In the genomic region with DNA sequence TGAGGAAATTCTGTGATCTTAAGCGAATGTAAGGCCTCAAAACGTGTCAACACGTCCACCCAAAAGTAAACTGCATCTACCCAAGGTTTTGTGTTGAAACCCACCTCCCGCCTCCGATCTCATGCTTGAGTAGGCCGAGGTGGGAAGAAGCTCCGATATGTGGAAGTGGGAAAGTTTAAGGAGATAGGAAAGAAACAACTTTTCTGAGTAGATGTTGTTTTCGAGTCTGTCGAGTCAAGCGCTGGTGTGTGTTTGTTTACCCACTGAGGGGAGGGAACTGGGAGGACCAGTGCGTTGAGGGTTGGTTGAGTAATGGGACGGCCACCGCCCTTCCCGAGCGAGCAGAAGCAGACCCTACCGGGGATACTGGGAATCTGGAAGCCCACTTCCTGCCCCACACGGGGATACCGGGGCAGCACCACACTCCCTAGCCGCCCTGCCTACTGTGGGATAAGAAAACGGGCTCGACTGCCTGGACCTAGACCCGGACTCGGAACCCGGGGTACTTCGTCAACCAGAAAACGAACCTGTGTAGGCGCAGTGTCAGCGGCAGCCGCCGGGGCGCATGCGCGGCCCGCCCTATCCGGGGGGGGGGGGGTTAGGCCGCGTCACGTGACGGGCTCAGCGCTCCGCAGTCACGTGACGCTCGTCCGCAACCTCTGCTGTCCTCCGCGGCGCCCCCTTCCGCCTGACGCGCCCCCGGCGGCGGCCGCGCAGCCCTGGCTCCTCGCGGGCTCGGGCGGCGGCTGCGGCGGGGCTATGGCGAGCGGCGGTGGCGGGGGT, we compare ENCODE assay signal across 8 cellular contexts. TPM values are rescaled to one million over a fixed set of nuclear protein-coding genes. Genes with fewer than 3 reads are reported as not detected.
A peak's percentile ranks its signal among the peaks of the same experiment; 100 is the strongest.
DNase-seq lines count a peak whose midpoint lies in the region; TF ChIP-seq lines count a peak whose summit lies in the region.

A gene with protein sequence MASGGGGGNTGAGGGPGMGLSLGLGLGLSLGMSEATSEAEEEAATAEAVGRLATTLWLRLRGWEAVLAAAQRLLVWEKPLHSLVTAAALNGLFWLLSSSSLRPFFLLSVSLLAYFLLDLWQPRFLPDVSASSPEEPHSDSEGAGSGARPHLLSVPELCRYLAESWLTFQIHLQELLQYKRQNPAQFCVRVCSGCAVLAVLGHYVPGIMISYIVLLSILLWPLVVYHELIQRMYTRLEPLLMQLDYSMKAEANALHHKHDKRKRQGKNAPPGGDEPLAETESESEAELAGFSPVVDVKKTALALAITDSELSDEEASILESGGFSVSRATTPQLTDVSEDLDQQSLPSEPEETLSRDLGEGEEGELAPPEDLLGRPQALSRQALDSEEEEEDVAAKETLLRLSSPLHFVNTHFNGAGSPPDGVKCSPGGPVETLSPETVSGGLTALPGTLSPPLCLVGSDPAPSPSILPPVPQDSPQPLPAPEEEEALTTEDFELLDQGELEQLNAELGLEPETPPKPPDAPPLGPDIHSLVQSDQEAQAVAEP (plus strand): TSS at position 682 of the 783 bp plus-strand sequence. CDS start 78 bp downstream, at position 760.

- TF ChIP-seq CTCF in HFF-Myc (IDR thresholded peaks at IDR 0.05; ENCODE audit: low read depth, low read length, missing control alignments), result peak; percentile 7
- TF ChIP-seq CTCF in cardiac muscle cell (IDR thresholded peaks at IDR 0.05; ENCODE audit: low read depth, low read length), result peak; percentile 23
- peak; percentile 53 for TF ChIP-seq CTCF in type B pancreatic cell (conservative IDR thresholded peaks at IDR 0.05)

- peaks cover 17% of the 10 kb centered on the region for H3K79me1 ChIP-seq in trophoblast cell (ENCODE audit: low read length)

- peak within 1 kb of the TSS; percentile 50 for H2AK5ac ChIP-seq in trophoblast cell (ENCODE audit: low read length)

- peaks cover 29% of the 10 kb centered on the region for H3K36me3 ChIP-seq in cardiac muscle cell
- H3K36me3 ChIP-seq in trophoblast cell (ENCODE audit: control insufficient read depth in 1 of 2, insufficient read depth in 2 of 2, low read length in 2 of 2), result peaks cover 42 to 45% of the 10 kb centered on the region in 2 experiments

- H2BK5ac ChIP-seq in trophoblast cell (ENCODE audit: low read depth, low read length, poor library complexity), result peak within 1 kb of the TSS; percentile 93

- H3K9ac ChIP-seq in trophoblast cell (ENCODE audit: low read length), result peak within 1 kb of the TSS; percentile 89

- H3K9me3 ChIP-seq in cardiac muscle cell (ENCODE audit: low read depth) (no peaks in the 10 kb centered on the region), trophoblast cell (ENCODE audit: insufficient read depth, low read depth, low read length) (no peaks in the 10 kb centered on the region)

- peak within 1 kb of the TSS; percentile 96 for H3K14ac ChIP-seq in trophoblast cell (ENCODE audit: low read length)

- WGBS in trophoblast cell (ENCODE audit: extremely low coverage, insufficient coverage, insufficient read length), result no CpG with 5 or more reads among the region's 67 CpGs

- peak within 1 kb of the TSS; percentile 78 for H3K4me3 ChIP-seq in HFF-Myc (replicated peaks; ENCODE audit: low read depth, low read length)
- H3K4me3 ChIP-seq in cardiac muscle cell, result peak within 1 kb of the TSS; percentile 49
- peak within 1 kb of the TSS; percentile 99 for H3K4me3 ChIP-seq in trophoblast cell (ENCODE audit: low read depth, low read length)

- H4K8ac ChIP-seq in trophoblast cell (ENCODE audit: low read depth, low read length), result peak within 1 kb of the TSS; percentile 98

- H3K36me3 Mint-ChIP-seq in type B pancreatic cell, result peaks cover 11% of the 10 kb centered on the region

- H4K91ac ChIP-seq in trophoblast cell (ENCODE audit: low read depth, low read length), result peak within 1 kb of the TSS; percentile 91

- H3K27me3 Mint-ChIP-seq in type B pancreatic cell, result no peaks in the 10 kb centered on the region

- DNase-seq in GM04504 (ENCODE audit: low read depth) (peak; percentile 77), HFF-Myc (ENCODE audit: extremely low read depth, low read depth) (no peak), NCI-H1105 (lab: John Stamatoyannopoulos, UW) (peak; percentile 73), SW 1271 (lab: John Stamatoyannopoulos, UW) (peak; percentile 55 to 84), cardiac muscle cell (ENCODE audit: low read depth in 1 of 2, low spot score in 1 of 2) (peak; percentile 94), trophoblast cell (peak; percentile 85 to 88), type B pancreatic cell (ENCODE audit: extremely low spot score, unreplicated experiment) (peak; percentile 87)
- DNase-seq in activated naive CD8-positive, alpha-beta T cell treated with anti-CD3 and anti-CD28 coated beads, Interleukin-2, amount 50 U/mL, for 16 hours (ENCODE audit: low read depth, low spot score), result peak; percentile 40

- H3K9me3 Mint-ChIP-seq in type B pancreatic cell, result no peaks in the 10 kb centered on the region

- peaks cover 13% of the 10 kb centered on the region for H3K4me1 Mint-ChIP-seq in type B pancreatic cell (ENCODE audit: unreplicated experiment)

- H4K12ac ChIP-seq in trophoblast cell (ENCODE audit: low read depth, low read length), result peak within 1 kb of the TSS; percentile 84

- peak within 1 kb of the TSS; percentile 76 for H3K4ac ChIP-seq in trophoblast cell (ENCODE audit: low read depth, low read length)

- no peak within 1 kb of the TSS for H2BK12ac ChIP-seq in trophoblast cell (ENCODE audit: low read length)

- peak within 1 kb of the TSS; percentile 99 for H3K27ac Mint-ChIP-seq in type B pancreatic cell

- peak within 1 kb of the TSS; percentile 96 for H3K4me3 Mint-ChIP-seq in type B pancreatic cell

- peak within 1 kb of the TSS; percentile 92 for H3K18ac ChIP-seq in trophoblast cell (ENCODE audit: low read length)

- H2AFZ ChIP-seq in trophoblast cell (ENCODE audit: insufficient read depth, low read length, poor library complexity), result peak within 1 kb of the TSS; percentile 89

- H3K4me1 ChIP-seq in cardiac muscle cell (ENCODE audit: low read depth) (peaks cover 4% of the 10 kb centered on the region), trophoblast cell (ENCODE audit: control insufficient read depth in 1 of 2, insufficient read depth in 2 of 2, low read length in 2 of 2) (peaks cover 3 to 9% of the 10 kb centered on the region in 2 experiments)

- peak within 1 kb of the TSS; percentile 99 for H3K4me2 ChIP-seq in trophoblast cell (ENCODE audit: low read length)

- peaks cover 7% of the 10 kb centered on the region for H3K79me2 ChIP-seq in trophoblast cell (ENCODE audit: control insufficient read depth, insufficient read depth, low read length, poor library complexity)

- peak within 1 kb of the TSS; percentile 80 for H2BK120ac ChIP-seq in trophoblast cell (ENCODE audit: insufficient read depth, low read length, poor library complexity)

- no peaks in the 10 kb centered on the region for H3K27me3 ChIP-seq in cardiac muscle cell
- no peaks in the 10 kb centered on the region for H3K27me3 ChIP-seq in trophoblast cell (ENCODE audit: insufficient read depth, low read length)

- no peak within 1 kb of the TSS for H3K23ac ChIP-seq in trophoblast cell (ENCODE audit: low read length)

- peak within 1 kb of the TSS; percentile 93 for H3K27ac ChIP-seq in cardiac muscle cell
- peak within 1 kb of the TSS; percentile 95 for H3K27ac ChIP-seq in trophoblast cell (ENCODE audit: low read depth, low read length)

RNA-seq across cellular contexts. Expression of the gene that starts here (rescaled TPM):
- total RNA-seq in cardiac muscle cell, result 72.0 and 74.0 TPM in 2 replicates
- 77.6 and 101 TPM in 2 replicates for polyA plus RNA-seq in cardiac muscle cell
- polyA plus RNA-seq in trophoblast cell (2013), result 35.0 and 38.2 TPM in 2 replicates
- 86.2 and 88.7 TPM in 2 replicates for total RNA-seq in type B pancreatic cell (ENCODE audit: low replicate concordance)

Comparison
In these comparisons a context has a peak if more than half of its experiments do, and no peak if none do; other contexts are left out.
1. H3K4me3 ChIP-seq: peak in every context shown above with its lines; median percentile 99 in trophoblast cell; 78 in HFF-Myc; 49 in cardiac muscle cell.